1 cellular context compared by ENCODE assay signal in the genomic region with DNA sequence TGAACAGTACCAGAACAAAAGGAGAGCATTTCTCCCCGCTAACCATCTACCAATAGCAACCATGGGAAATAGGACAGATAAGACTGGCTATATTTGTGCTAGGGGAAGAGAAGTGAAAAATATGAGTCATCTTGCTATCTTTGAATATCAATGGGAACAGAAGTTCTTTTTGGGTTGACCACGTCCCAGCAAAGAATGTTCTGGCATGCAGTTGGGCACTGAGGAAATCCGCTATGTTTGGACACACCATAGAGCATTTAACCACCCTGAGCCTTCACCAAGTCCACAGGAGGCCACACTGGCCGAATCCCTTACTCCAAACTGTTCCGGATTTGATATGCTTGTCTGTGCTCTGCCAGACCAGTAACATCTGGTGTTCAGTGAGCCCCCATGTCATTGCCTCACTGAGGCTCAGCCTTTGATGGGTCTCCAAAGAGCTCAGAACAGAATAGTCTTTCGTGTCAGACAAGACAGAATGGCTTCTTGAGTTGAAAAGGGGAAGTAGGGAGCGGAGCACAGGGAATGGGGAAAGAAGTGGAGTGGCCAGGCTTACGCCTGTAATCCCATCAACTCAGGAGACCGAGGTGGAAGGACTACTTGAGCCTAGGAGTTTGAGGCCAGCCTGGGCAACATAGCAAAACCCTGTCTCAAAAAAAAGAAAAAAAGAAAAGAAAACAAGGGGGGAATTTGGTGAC.
TF ChIP-seq lines count a peak whose summit lies in the region.

No MANE protein-coding gene starts in this region.

TF ChIP-seq in endothelial cell of umbilical vein, 7 proteins besides CTCF, POLR2A, EP300 and RAD21:
- peak; percentile 69 for TF ChIP-seq GATA2 (IDR thresholded peaks at IDR 0.05; ENCODE audit: insufficient read depth, insufficient read length, low read depth, low read length)
- no peak for TF ChIP-seq POLR2AphosphoS5 (IDR thresholded peaks at IDR 0.05; ENCODE audit: insufficient read depth, low read depth, low read length)
- TF ChIP-seq JUN (IDR thresholded peaks at IDR 0.05; ENCODE audit: borderline replicate concordance, insufficient read depth, insufficient read length, low read depth) = peak; percentile 59
- TF ChIP-seq, protein P1, sequence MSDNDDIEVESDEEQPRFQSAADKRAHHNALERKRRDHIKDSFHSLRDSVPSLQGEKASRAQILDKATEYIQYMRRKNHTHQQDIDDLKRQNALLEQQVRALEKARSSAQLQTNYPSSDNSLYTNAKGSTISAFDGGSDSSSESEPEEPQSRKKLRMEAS (IDR thresholded peaks at IDR 0.05; ENCODE audit: insufficient read depth, insufficient read length) = no peak
- TF ChIP-seq EZH2 (IDR thresholded peaks at IDR 0.05; ENCODE audit: borderline replicate concordance, low read depth, low read length, severe bottlenecking) = no peak
- TF ChIP-seq FOS (IDR thresholded peaks at IDR 0.05; ENCODE audit: borderline replicate concordance, insufficient read depth, low read length) = peak; percentile 72
